ENCODE assay signal across 22 cellular contexts in genomic region chr12:77347009-77347408, GRCh38.
DNase-seq lines count a peak whose midpoint lies in the region; ATAC-seq, FAIRE-seq and TF ChIP-seq lines count a peak whose summit lies in the region.
"Had no signal": no experiment of that assay in that cellular context is flagged by ENCODE, and none has a peak within 500 bp of the region (broad histone marks: within the 10 kb centered on the region; RNA-seq: fewer than 3 reads in every experiment).

No MANE protein-coding gene starts in this region.

- no peaks in the 10 kb centered on the region for H3K27me3 ChIP-seq in right atrium auricular region
- no peaks in the 10 kb centered on the region for H3K27me3 ChIP-seq in heart left ventricle
- no peaks in the 10 kb centered on the region for H3K27me3 ChIP-seq in left ventricle myocardium inferior (ENCODE audit: low read depth)
- no peaks in the 10 kb centered on the region for H3K27me3 ChIP-seq in right cardiac atrium (ENCODE audit: control insufficient read depth, insufficient read depth)
- H3K27me3 ChIP-seq in vagina: no peaks in the 10 kb centered on the region
- H3K27me3 ChIP-seq in small intestine (ENCODE audit: control insufficient read depth in 2 of 2, insufficient read depth in 2 of 2, low read length in 2 of 2): no peaks in the 10 kb centered on the region
- H3K27me3 ChIP-seq: BLaER1 treated with 17β-estradiol and CSF1 and Interleukin-3, amounts not matched to agents 10 nM and 100 nM had no signal

- intact Hi-C loops in Right ventricle myocardium superior (cut with DNase I): no loop called here
- intact Hi-C loops in heart left ventricle (cut with DNase I): no loop called here
- intact Hi-C loops in left ventricle myocardium inferior (cut with micrococcal nuclease): no loop called here
- intact Hi-C loops in right cardiac atrium (cut with DNase I): no loop called here
- intact Hi-C loops in vagina (cut with DNase I): no loop called here

- TF ChIP-seq CTCF in right atrium auricular region (IDR thresholded peaks at IDR 0.05) (no peak), heart left ventricle (IDR thresholded peaks at IDR 0.05) (no peak), left ventricle myocardium inferior (IDR thresholded peaks at IDR 0.05; ENCODE audit: borderline replicate concordance) (no peak), vagina (IDR thresholded peaks at IDR 0.05) (no peak)

- TF ChIP-seq POLR2A in heart left ventricle (IDR thresholded peaks at IDR 0.05) (no peak), vagina (IDR thresholded peaks at IDR 0.05) (no peak)

- H3K27ac ChIP-seq in right atrium auricular region: peak overlapping the region in 1 of 2 donors; percentile 8
- H3K27ac ChIP-seq in heart left ventricle: peak overlapping the region in 3 of 12 donors; percentile 20 to 28 (median 23)
- peak overlapping the region; percentile 71 for H3K27ac ChIP-seq in left ventricle myocardium inferior (replicated peaks)
- peak overlapping the region; percentile 48 for H3K27ac ChIP-seq in right cardiac atrium (ENCODE audit: low read length)
- no peak overlapping the region for H3K27ac ChIP-seq in vagina
- H3K27ac ChIP-seq in small intestine (ENCODE audit: low read depth in 1 of 2, low read length in 1 of 2): no peak overlapping the region
- H3K27ac ChIP-seq: A549; BLaER1 treated with 17β-estradiol and CSF1 and Interleukin-3, amounts not matched to agents 10 nM and 100 nM; C4-2B had no signal

- ATAC-seq in Right ventricle myocardium superior (ENCODE audit: poor library complexity) (peak; percentile 46), heart left ventricle (peak; percentile 45 to 80 (median 68)), right cardiac atrium (peak in 1 of 2 donors; percentile 57), HG02970 (IDR thresholded peaks at IDR 0.05; ENCODE audit: low FRiP score, unreplicated experiment) (no peak)
- ATAC-seq: A549; CD8-positive, alpha-beta T cell had no signal

- no peaks in the 10 kb centered on the region for H3K9me3 ChIP-seq in right atrium auricular region
- no peaks in the 10 kb centered on the region for H3K9me3 ChIP-seq in heart left ventricle
- H3K9me3 ChIP-seq in left ventricle myocardium inferior (replicated peaks): no peaks in the 10 kb centered on the region
- H3K9me3 ChIP-seq in right cardiac atrium (ENCODE audit: control insufficient read depth, low read length): no peaks in the 10 kb centered on the region
- no peaks in the 10 kb centered on the region for H3K9me3 ChIP-seq in vagina
- no peaks in the 10 kb centered on the region for H3K9me3 ChIP-seq in small intestine (ENCODE audit: control insufficient read depth, low read depth)
- H3K9me3 ChIP-seq: A549; BLaER1 treated with 17β-estradiol and CSF1 and Interleukin-3, amounts not matched to agents 10 nM and 100 nM; Caco-2 had no signal

- DNase-seq in Right ventricle myocardium superior: no peak
- no peak for DNase-seq in right atrium auricular region (ENCODE audit: low spot score)
- DNase-seq in heart left ventricle: peak in 1 of 5 donors; percentile 19
- DNase-seq in left ventricle myocardium inferior: no peak
- DNase-seq in right cardiac atrium: no peak
- DNase-seq in vagina (ENCODE audit: extremely low spot score in 2 of 2): no peak
- DNase-seq in small intestine: no peak
- DNase-seq: AML-193; Caco-2; Calu3; CD4-positive, alpha-beta T cell; CD8-positive, alpha-beta T cell; DMS79 treated with DMSO at 0.1 percent for 48 hours; GF-D8 had no signal

- no peak for FAIRE-seq in small intestine (lab: Jason Lieb, UNC)
- FAIRE-seq: A549, D721Med, G401.6, GM12891, GM19239 had no signal

- WGBS in heart left ventricle, 4 donors: 14 to 70% (median 26%) methylated on average over 2 of the region's 2 CpGs
- 14% methylated on average over 2 of the region's 2 CpGs for WGBS in right cardiac atrium
- 36 to 50% (median 37%) methylated on average over 2 of the region's 2 CpGs for WGBS in small intestine, 3 donors

- H3K4me3 ChIP-seq in right atrium auricular region (no peak overlapping the region), heart left ventricle (no peak overlapping the region), left ventricle myocardium inferior (no peak overlapping the region), right cardiac atrium (ENCODE audit: low read length) (no peak overlapping the region), vagina (no peak overlapping the region), small intestine (ENCODE audit: low read depth in 1 of 2, low read length in 2 of 2) (no peak overlapping the region)
- H3K4me3 ChIP-seq: A549; BLaER1 treated with 17β-estradiol and CSF1 and Interleukin-3, amounts not matched to agents 10 nM and 100 nM had no signal

- no peaks in the 10 kb centered on the region for H3K36me3 ChIP-seq in right atrium auricular region
- H3K36me3 ChIP-seq in heart left ventricle: no peaks in the 10 kb centered on the region
- H3K36me3 ChIP-seq in left ventricle myocardium inferior: no peaks in the 10 kb centered on the region
- H3K36me3 ChIP-seq in vagina: no peaks in the 10 kb centered on the region
- no peaks in the 10 kb centered on the region for H3K36me3 ChIP-seq in small intestine (ENCODE audit: control insufficient read depth in 2 of 2, insufficient read depth in 2 of 2, low read length in 2 of 2)
- H3K36me3 ChIP-seq: BLaER1 treated with 17β-estradiol and CSF1 and Interleukin-3, amounts not matched to agents 10 nM and 100 nM had no signal

- peaks cover 0 to 32% of the 10 kb centered on the region in 2 donors for H3K4me1 ChIP-seq in right atrium auricular region
- peaks cover 0 to 58% (median 18%) of the 10 kb centered on the region in 12 donors for H3K4me1 ChIP-seq in heart left ventricle
- H3K4me1 ChIP-seq in left ventricle myocardium inferior: peaks cover 62% of the 10 kb centered on the region
- H3K4me1 ChIP-seq in right cardiac atrium (ENCODE audit: control insufficient read depth, insufficient read depth, low read length): no peaks in the 10 kb centered on the region
- no peaks in the 10 kb centered on the region for H3K4me1 ChIP-seq in vagina
- no peaks in the 10 kb centered on the region for H3K4me1 ChIP-seq in small intestine (ENCODE audit: control insufficient read depth in 2 of 2, insufficient read depth in 1 of 2, low read depth in 1 of 2, low read length in 1 of 2)
- H3K4me1 ChIP-seq: A549; BLaER1 treated with 17β-estradiol and CSF1 and Interleukin-3, amounts not matched to agents 10 nM and 100 nM; Caco-2 had no signal

Comparison
In these comparisons a context has a peak if more than half of its experiments do, and no peak if none do; other contexts are left out.
1. H3K27ac ChIP-seq: peak in left ventricle myocardium inferior (single experiment) and right cardiac atrium (single experiment); none in vagina (single experiment) and small intestine (0 of 2).